Comparison of ENCODE assay signal across 8 cellular contexts in genomic region chr6:33571637-33572316, GRCh38. TPM values are rescaled to one million over a fixed set of nuclear protein-coding genes. Genes with fewer than 3 reads are reported as not detected.
A peak's percentile ranks its signal among the peaks of the same experiment; 100 is the strongest.
DNase-seq lines count a peak whose midpoint lies in the region; ATAC-seq and TF ChIP-seq lines count a peak whose summit lies in the region.

No MANE protein-coding gene starts in this region.

- H3K9me3 Mint-ChIP-seq in activated T-cell treated with anti-CD3 and anti-CD28 coated beads, Interleukin-2, amount 50 U/mL, for 4 hours, result no peaks in the 10 kb centered on the region

- H3K27ac ChIP-seq in brain microvascular endothelial cell, result peak overlapping the region; percentile 26
- peak overlapping the region; percentile 59 to 89 (median 86) for H3K27ac ChIP-seq in upper lobe of left lung

- peaks cover 7 to 19% (median 9%) of the 10 kb centered on the region in 4 donors for H3K4me1 ChIP-seq in upper lobe of left lung

- TF ChIP-seq CTCF in brain microvascular endothelial cell (IDR thresholded peaks at IDR 0.05; ENCODE audit: low read depth, low read length, missing control alignments), result no peak
- TF ChIP-seq CTCF in lower leg skin (IDR thresholded peaks at IDR 0.05), result no peak
- TF ChIP-seq CTCF in upper lobe of left lung (IDR thresholded peaks at IDR 0.05), result no peak

- peaks cover 16% of the 10 kb centered on the region for H3K36me3 Mint-ChIP-seq in activated T-cell treated with anti-CD3 and anti-CD28 coated beads, Interleukin-2, amount 50 U/mL, for 4 hours (ENCODE audit: insufficient read depth)

- no peak for TF ChIP-seq POLR2A in lower leg skin (IDR thresholded peaks at IDR 0.05)
- TF ChIP-seq POLR2A in upper lobe of left lung (IDR thresholded peaks at IDR 0.05), result no peak

- TF ChIP-seq EP300 in upper lobe of left lung (IDR thresholded peaks at IDR 0.05), result no peak

- H3K36me3 ChIP-seq in brain microvascular endothelial cell (replicated peaks) (peaks cover 37% of the 10 kb centered on the region), upper lobe of left lung (peaks cover 4 to 36% (median 28%) of the 10 kb centered on the region in 4 donors)

- DNase-seq in activated T-cell treated with anti-CD3 and anti-CD28 coated beads, Interleukin-2, amount 50 U/mL, for 4 hours, result no peak
- DNase-seq in activated T-cell treated with anti-CD3 and anti-CD28 coated beads for 4 hours (no peak), brain microvascular endothelial cell (no peak), lower leg skin (ENCODE audit: low spot score in 2 of 2) (no peak), upper lobe of left lung (no peak), GOT3 (lab: John Stamatoyannopoulos, UW) (no peak), T-helper 9 cell (no peak)

- peaks cover 38% of the 10 kb centered on the region for H3K4me1 Mint-ChIP-seq in activated T-cell treated with anti-CD3 and anti-CD28 coated beads, Interleukin-2, amount 50 U/mL, for 4 hours (ENCODE audit: low read depth)

- intact Hi-C loops in lower leg skin (cut with DNase I; ENCODE audit: low total_unique reads), result no loop called here

- no peaks in the 10 kb centered on the region for H3K27me3 Mint-ChIP-seq in activated T-cell treated with anti-CD3 and anti-CD28 coated beads, Interleukin-2, amount 50 U/mL, for 4 hours (ENCODE audit: low read depth)

- H3K4me3 ChIP-seq in brain microvascular endothelial cell (ENCODE audit: low read depth, low read length) (peak overlapping the region; percentile 70), lower leg skin (ENCODE audit: low read depth, poor library complexity, severe bottlenecking) (peak overlapping the region; percentile 57), upper lobe of left lung (peak overlapping the region; percentile 55 to 83 (median 72))

- WGBS in lower leg skin, 2 donors, result 49 to 53% methylated on average over 11 of the region's 11 CpGs
- 59 to 62% methylated on average over 11 of the region's 11 CpGs for WGBS in upper lobe of left lung, 2 donors

- H3K27me3 ChIP-seq in brain microvascular endothelial cell (replicated peaks) (no peaks in the 10 kb centered on the region), upper lobe of left lung (no peaks in the 10 kb centered on the region)

- peak overlapping the region; percentile 88 for H3K4me3 Mint-ChIP-seq in activated T-cell treated with anti-CD3 and anti-CD28 coated beads, Interleukin-2, amount 50 U/mL, for 4 hours

- in situ Hi-C loops in brain microvascular endothelial cell (cut with HindIII; ENCODE audit: low pct_ligation_motif_present, low sequenced_read_pairs), result no loop called here

- no peak for ATAC-seq in activated T-cell treated with anti-CD3 and anti-CD28 coated beads, Interleukin-2, amount 50 U/mL, for 4 hours
- ATAC-seq in upper lobe of left lung (ENCODE audit: low FRiP score in 2 of 2) (no peak), HG03280 (IDR thresholded peaks at IDR 0.05; ENCODE audit: unreplicated experiment) (no peak)

- no peaks in the 10 kb centered on the region for H3K9me3 ChIP-seq in upper lobe of left lung

RNA-seq across cellular contexts. Expression of gene BAK1, which starts 8.3 kb away (rescaled TPM):
- total RNA-seq in activated T-cell treated with anti-CD3 and anti-CD28 coated beads, Interleukin-2, amount 50 U/mL, for 4 hours, result 10 to 100 TPM; 42.1 to 52.0 (median 49.8) TPM
- 10 to 100 TPM; 19.7 to 26.6 (median 22.2) TPM for total RNA-seq in lower leg skin
- 10 to 100 TPM in 5 of 6 donors, 1 to 10 TPM in 1; 9.2 to 23.5 (median 13.7) TPM for total RNA-seq in upper lobe of left lung

RNA-seq across cellular contexts. Expression of gene ITPR3, which starts 49.3 kb away (rescaled TPM):
- 10 to 100 TPM; 34.6 to 37.2 (median 35.5) TPM for total RNA-seq in activated T-cell treated with anti-CD3 and anti-CD28 coated beads, Interleukin-2, amount 50 U/mL, for 4 hours
- total RNA-seq in lower leg skin (100 to 1,000 TPM; 161 to 265 (median 197) TPM), upper lobe of left lung (100 to 1,000 TPM in 5 of 6 donors, 10 to 100 TPM in 1; 95.6 to 179 (median 137) TPM)
